ENCODE assay signal across 1 cellular context in genomic region chr15:89136818-89137772, GRCh38.
TF ChIP-seq lines count a peak whose summit lies in the region.

No MANE protein-coding gene starts in this region.

TF ChIP-seq in HepG2, 621 proteins besides CTCF, POLR2A, EP300 and RAD21 (continued from another document and continues in another):
- TF ChIP-seq, protein P1, sequence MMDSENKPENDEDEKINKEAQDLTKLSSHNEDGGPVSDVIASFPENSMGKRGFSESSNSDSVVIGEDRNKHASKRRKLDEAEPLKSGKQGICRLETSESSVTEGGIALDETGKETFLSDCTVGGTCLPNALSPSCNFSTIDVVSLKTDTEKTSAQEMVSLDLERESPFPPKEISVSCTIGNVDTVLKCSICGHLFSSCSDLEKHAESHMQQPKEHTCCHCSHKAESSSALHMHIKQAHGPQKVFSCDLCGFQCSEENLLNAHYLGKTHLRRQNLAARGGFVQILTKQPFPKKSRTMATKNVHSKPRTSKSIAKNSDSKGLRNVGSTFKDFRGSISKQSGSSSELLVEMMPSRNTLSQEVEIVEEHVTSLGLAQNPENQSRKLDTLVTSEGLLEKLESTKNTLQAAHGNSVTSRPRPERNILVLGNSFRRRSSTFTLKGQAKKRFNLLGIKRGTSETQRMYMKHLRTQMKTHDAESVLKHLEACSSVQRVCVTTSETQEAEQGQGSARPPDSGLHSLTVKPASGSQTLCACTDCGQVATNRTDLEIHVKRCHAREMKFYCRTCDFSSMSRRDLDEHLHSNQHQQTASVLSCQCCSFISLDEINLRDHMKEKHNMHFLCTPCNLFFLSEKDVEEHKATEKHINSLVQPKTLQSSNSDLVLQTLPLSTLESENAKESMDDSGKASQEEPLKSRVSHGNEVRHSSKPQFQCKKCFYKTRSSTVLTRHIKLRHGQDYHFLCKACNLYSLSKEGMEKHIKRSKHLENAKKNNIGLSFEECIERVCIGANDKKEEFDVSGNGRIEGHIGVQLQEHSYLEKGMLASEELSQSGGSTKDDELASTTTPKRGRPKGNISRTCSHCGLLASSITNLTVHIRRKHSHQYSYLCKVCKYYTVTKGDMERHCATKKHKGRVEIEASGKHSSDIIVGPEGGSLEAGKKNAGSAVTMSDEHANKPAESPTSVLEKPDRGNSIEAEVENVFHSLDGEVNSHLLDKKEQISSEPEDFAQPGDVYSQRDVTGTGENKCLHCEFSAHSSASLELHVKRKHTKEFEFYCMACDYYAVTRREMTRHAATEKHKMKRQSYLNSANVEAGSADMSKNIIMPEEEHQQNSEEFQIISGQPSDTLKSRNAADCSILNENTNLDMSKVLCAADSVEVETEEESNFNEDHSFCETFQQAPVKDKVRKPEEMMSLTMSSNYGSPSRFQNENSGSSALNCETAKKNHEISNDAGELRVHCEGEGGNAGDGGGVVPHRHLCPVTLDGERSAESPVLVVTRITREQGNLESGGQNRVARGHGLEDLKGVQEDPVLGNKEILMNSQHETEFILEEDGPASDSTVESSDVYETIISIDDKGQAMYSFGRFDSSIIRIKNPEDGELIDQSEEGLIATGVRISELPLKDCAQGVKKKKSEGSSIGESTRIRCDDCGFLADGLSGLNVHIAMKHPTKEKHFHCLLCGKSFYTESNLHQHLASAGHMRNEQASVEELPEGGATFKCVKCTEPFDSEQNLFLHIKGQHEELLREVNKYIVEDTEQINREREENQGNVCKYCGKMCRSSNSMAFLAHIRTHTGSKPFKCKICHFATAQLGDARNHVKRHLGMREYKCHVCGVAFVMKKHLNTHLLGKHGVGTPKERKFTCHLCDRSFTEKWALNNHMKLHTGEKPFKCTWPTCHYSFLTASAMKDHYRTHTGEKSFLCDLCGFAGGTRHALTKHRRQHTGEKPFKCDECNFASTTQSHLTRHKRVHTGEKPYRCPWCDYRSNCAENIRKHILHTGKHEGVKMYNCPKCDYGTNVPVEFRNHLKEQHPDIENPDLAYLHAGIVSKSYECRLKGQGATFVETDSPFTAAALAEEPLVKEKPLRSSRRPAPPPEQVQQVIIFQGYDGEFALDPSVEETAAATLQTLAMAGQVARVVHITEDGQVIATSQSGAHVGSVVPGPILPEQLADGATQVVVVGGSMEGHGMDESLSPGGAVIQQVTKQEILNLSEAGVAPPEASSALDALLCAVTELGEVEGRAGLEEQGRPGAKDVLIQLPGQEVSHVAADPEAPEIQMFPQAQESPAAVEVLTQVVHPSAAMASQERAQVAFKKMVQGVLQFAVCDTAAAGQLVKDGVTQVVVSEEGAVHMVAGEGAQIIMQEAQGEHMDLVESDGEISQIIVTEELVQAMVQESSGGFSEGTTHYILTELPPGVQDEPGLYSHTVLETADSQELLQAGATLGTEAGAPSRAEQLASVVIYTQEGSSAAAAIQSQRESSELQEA (CRISPR knock-in tag; IDR thresholded peaks at IDR 0.05; ENCODE audit: not compliant biosample characterization): no peak
- TF ChIP-seq ZHX2 (IDR thresholded peaks at IDR 0.05; ENCODE audit: low read depth): no peak
- TF ChIP-seq ZHX2 (CRISPR knock-in tag; IDR thresholded peaks at IDR 0.05; ENCODE audit: borderline replicate concordance): no peak
- no peak; the same call in 1 of the 2 replicates for TF ChIP-seq ZNF629 (CRISPR knock-in tag; conservative IDR thresholded peaks at IDR 0.05)
- TF ChIP-seq ZNF510 (CRISPR knock-in tag; IDR thresholded peaks at IDR 0.05; ENCODE audit: low read depth): no peak
- TF ChIP-seq CAMTA2 (CRISPR knock-in tag; IDR thresholded peaks at IDR 0.05; ENCODE audit: borderline replicate concordance): no peak
- TF ChIP-seq RNF219 (CRISPR knock-in tag; IDR thresholded peaks at IDR 0.05): no peak
- peak; percentile 47; the same call in 1 of the 2 replicates for TF ChIP-seq ZNF280D (CRISPR knock-in tag; IDR thresholded peaks at IDR 0.05)
- TF ChIP-seq, protein P2, sequence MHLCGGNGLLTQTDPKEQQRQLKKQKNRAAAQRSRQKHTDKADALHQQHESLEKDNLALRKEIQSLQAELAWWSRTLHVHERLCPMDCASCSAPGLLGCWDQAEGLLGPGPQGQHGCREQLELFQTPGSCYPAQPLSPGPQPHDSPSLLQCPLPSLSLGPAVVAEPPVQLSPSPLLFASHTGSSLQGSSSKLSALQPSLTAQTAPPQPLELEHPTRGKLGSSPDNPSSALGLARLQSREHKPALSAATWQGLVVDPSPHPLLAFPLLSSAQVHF (CRISPR knock-in tag; IDR thresholded peaks at IDR 0.05): no peak
- no peak for TF ChIP-seq DZIP1 (CRISPR knock-in tag; IDR thresholded peaks at IDR 0.05)
- TF ChIP-seq ZZZ3 (CRISPR knock-in tag; IDR thresholded peaks at IDR 0.05; ENCODE audit: borderline replicate concordance): no peak
- no peak for TF ChIP-seq REL (CRISPR knock-in tag; conservative IDR thresholded peaks at IDR 0.05)
- no peak for TF ChIP-seq MNT (IDR thresholded peaks at IDR 0.05)
- peak; percentile 61 for TF ChIP-seq MED8 (CRISPR knock-in tag; IDR thresholded peaks at IDR 0.05; ENCODE audit: insufficient replicate concordance)
- peak; percentile 3; the same call in 1 of the 2 replicates for TF ChIP-seq ZFY (CRISPR knock-in tag; IDR thresholded peaks at IDR 0.05)
- no peak for TF ChIP-seq PRPF4 (IDR thresholded peaks at IDR 0.05; ENCODE audit: low read depth, low read length, poor library complexity, severe bottlenecking)
- no peak for TF ChIP-seq CHCHD3 (CRISPR knock-in tag; IDR thresholded peaks at IDR 0.05)
- TF ChIP-seq, protein P3, sequence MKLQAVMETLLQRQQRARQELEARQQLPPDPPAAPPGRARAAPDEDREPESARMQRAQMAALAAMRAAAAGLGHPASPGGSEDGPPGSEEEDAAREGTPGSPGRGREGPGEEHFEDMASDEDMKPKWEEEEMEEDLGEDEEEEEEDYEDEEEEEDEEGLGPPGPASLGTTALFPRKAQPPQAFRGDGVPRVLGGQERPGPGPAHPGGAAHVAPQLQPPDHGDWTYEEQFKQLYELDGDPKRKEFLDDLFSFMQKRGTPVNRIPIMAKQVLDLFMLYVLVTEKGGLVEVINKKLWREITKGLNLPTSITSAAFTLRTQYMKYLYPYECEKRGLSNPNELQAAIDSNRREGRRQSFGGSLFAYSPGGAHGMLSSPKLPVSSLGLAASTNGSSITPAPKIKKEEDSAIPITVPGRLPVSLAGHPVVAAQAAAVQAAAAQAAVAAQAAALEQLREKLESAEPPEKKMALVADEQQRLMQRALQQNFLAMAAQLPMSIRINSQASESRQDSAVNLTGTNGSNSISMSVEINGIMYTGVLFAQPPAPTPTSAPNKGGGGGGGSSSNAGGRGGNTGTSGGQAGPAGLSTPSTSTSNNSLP (IDR thresholded peaks at IDR 0.05; ENCODE audit: low read depth, low read length): no peak
- TF ChIP-seq, protein P4, sequence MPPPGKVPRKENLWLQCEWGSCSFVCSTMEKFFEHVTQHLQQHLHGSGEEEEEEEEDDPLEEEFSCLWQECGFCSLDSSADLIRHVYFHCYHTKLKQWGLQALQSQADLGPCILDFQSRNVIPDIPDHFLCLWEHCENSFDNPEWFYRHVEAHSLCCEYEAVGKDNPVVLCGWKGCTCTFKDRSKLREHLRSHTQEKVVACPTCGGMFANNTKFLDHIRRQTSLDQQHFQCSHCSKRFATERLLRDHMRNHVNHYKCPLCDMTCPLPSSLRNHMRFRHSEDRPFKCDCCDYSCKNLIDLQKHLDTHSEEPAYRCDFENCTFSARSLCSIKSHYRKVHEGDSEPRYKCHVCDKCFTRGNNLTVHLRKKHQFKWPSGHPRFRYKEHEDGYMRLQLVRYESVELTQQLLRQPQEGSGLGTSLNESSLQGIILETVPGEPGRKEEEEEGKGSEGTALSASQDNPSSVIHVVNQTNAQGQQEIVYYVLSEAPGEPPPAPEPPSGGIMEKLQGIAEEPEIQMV (CRISPR knock-in tag; IDR thresholded peaks at IDR 0.05; ENCODE audit: low read depth): peak; percentile 40; the same call in 1 of the 2 replicates
